ENCODE assay signal across 29 cellular contexts in the genomic region with DNA sequence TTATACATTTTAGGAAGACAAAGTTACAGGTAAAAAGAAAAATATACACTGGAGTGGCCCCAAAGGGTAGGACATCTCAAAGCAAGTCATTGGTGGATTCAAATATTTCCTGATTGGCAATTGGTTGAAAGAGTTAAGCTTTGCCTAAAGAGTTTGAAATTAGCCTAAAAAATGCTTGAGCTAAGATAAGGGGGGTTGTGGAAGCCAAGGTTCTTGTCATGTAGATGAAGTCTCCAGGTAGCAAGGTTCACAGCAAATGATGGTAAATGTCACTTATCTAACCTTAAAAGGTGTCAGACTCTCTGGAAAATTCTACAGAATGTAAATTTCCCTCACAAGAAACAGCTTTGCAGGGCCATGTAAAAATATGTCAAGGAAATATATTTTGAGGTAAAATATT.
"Had no signal": no experiment of that assay in that cellular context is flagged by ENCODE, and none has a peak within 500 bp of the region (broad histone marks: within the 10 kb centered on the region; RNA-seq: fewer than 3 reads in every experiment).

No MANE protein-coding gene starts in this region.

- H3K36me3 Mint-ChIP-seq: activated naive CD4-positive, alpha-beta T cell treated with anti-CD3 and anti-CD28 coated beads, Interleukin-2, amount 50 U/mL, for 24 hours; activated naive CD8-positive, alpha-beta T cell treated with anti-CD3 and anti-CD28 coated beads for 36 hours had no signal

- H3K9me3 Mint-ChIP-seq: activated CD8-positive, alpha-beta T cell treated with anti-CD3 and anti-CD28 coated beads for 36 hours; activated naive CD4-positive, alpha-beta T cell treated with anti-CD3 and anti-CD28 coated beads for 36 hours had no signal

- DNase-seq: activated CD4-positive, alpha-beta T cell treated with anti-CD3 and anti-CD28 coated beads for 48 hours; activated CD4-positive, alpha-beta T cell treated with anti-CD3 and anti-CD28 coated beads, Interleukin-2, amount 50 U/mL, for 1 hour; activated CD4-positive, alpha-beta T cell treated with anti-CD3 and anti-CD28 coated beads, Interleukin-2, amount 50 U/mL, for 48 hours; activated CD8-positive, alpha-beta memory T cell treated with anti-CD3 and anti-CD28 coated beads for 24 hours; activated CD8-positive, alpha-beta T cell treated with anti-CD3 and anti-CD28 coated beads for 36 hours; activated effector memory CD4-positive, alpha-beta T cell treated with anti-CD3 and anti-CD28 coated beads, Interleukin-2, amount 50 U/mL, for 16 hours; activated naive CD4-positive, alpha-beta T cell treated with anti-CD3 and anti-CD28 coated beads for 36 hours; activated naive CD8-positive, alpha-beta T cell treated with anti-CD3 and anti-CD28 coated beads for 36 hours; activated naive CD8-positive, alpha-beta T cell treated with anti-CD3 and anti-CD28 coated beads, Interleukin-2, amount 50 U/mL, for 24 hours; activated T-cell treated with anti-CD3 and anti-CD28 coated beads, Interleukin-2, amount 50 U/mL, for 48 hours; adrenal gland; amygdala; aorta; body of pancreas; caudate nucleus; cortex of kidney; dermis blood vessel endothelial cell; effector CD4-positive, alpha-beta T cell; effector memory CD8-positive, alpha-beta T cell; erythroblast; foreskin keratinocyte; gastrocnemius medialis; glutamatergic neuron; heart left ventricle; T-helper 2 cell had no signal

- H3K27ac ChIP-seq: adrenal gland, body of pancreas, esophagus muscularis mucosa, foreskin keratinocyte, gastrocnemius medialis, heart left ventricle had no signal

- H3K4me3 ChIP-seq: adrenal gland, body of pancreas, esophagus muscularis mucosa, gastrocnemius medialis, heart left ventricle had no signal

- H3K4me3 Mint-ChIP-seq: activated CD8-positive, alpha-beta T cell treated with anti-CD3 and anti-CD28 coated beads for 36 hours; activated naive CD4-positive, alpha-beta T cell treated with anti-CD3 and anti-CD28 coated beads for 36 hours; activated naive CD4-positive, alpha-beta T cell treated with anti-CD3 and anti-CD28 coated beads, Interleukin-2, amount 50 U/mL, for 24 hours; activated naive CD8-positive, alpha-beta T cell treated with anti-CD3 and anti-CD28 coated beads for 36 hours; activated naive CD8-positive, alpha-beta T cell treated with anti-CD3 and anti-CD28 coated beads, Interleukin-2, amount 50 U/mL, for 24 hours; activated T-helper 1 cell treated with anti-CD3 and anti-CD28 coated beads, Interleukin-12 subunit alpha, Interleukin-12 subunit beta, Interleukin-2, Interleukin-4 antibody, amounts not matched to agents 30 ng/mL and 10 ng/mL and 1 ng/mL, durations not matched to agents 14 hours and 24 hours and 36 hours; effector memory CD8-positive, alpha-beta T cell had no signal

- H3K4me1 Mint-ChIP-seq: activated naive CD4-positive, alpha-beta T cell treated with anti-CD3 and anti-CD28 coated beads, Interleukin-2, amount 50 U/mL, for 24 hours; activated naive CD8-positive, alpha-beta T cell treated with anti-CD3 and anti-CD28 coated beads for 36 hours; activated naive CD8-positive, alpha-beta T cell treated with anti-CD3 and anti-CD28 coated beads, Interleukin-2, amount 50 U/mL, for 24 hours had no signal

- H3K27ac Mint-ChIP-seq: activated CD8-positive, alpha-beta T cell treated with anti-CD3 and anti-CD28 coated beads for 36 hours; activated naive CD4-positive, alpha-beta T cell treated with anti-CD3 and anti-CD28 coated beads for 36 hours; activated naive CD4-positive, alpha-beta T cell treated with anti-CD3 and anti-CD28 coated beads, Interleukin-2, amount 50 U/mL, for 24 hours; activated naive CD8-positive, alpha-beta T cell treated with anti-CD3 and anti-CD28 coated beads for 36 hours; activated naive CD8-positive, alpha-beta T cell treated with anti-CD3 and anti-CD28 coated beads, Interleukin-2, amount 50 U/mL, for 24 hours; activated T-helper 1 cell treated with anti-CD3 and anti-CD28 coated beads, Interleukin-12 subunit alpha, Interleukin-12 subunit beta, Interleukin-2, Interleukin-4 antibody, amounts not matched to agents 30 ng/mL and 10 ng/mL and 1 ng/mL, durations not matched to agents 14 hours and 24 hours and 36 hours; activated T-helper 2 cell treated with anti-CD3 and anti-CD28 coated beads, Interferon-gamma antibody, Interleukin-2, Interleukin-4, amounts not matched to agents 10 μg/mL and 5 μg/mL and 100 μg/mL, durations not matched to agents 14 hours and 24 hours and 36 hours; effector memory CD8-positive, alpha-beta T cell had no signal

- H3K4me1 ChIP-seq: adrenal gland, body of pancreas, esophagus muscularis mucosa, foreskin keratinocyte, gastrocnemius medialis, heart left ventricle had no signal

- H3K36me3 ChIP-seq: adrenal gland, esophagus muscularis mucosa, gastrocnemius medialis, heart left ventricle had no signal

- H3K27me3 ChIP-seq: adrenal gland, body of pancreas, esophagus muscularis mucosa, foreskin keratinocyte, gastrocnemius medialis, heart left ventricle had no signal

- H3K27me3 Mint-ChIP-seq: activated CD8-positive, alpha-beta T cell treated with anti-CD3 and anti-CD28 coated beads for 36 hours; activated naive CD4-positive, alpha-beta T cell treated with anti-CD3 and anti-CD28 coated beads, Interleukin-2, amount 50 U/mL, for 24 hours; activated naive CD8-positive, alpha-beta T cell treated with anti-CD3 and anti-CD28 coated beads for 36 hours; activated naive CD8-positive, alpha-beta T cell treated with anti-CD3 and anti-CD28 coated beads, Interleukin-2, amount 50 U/mL, for 24 hours; effector memory CD8-positive, alpha-beta T cell had no signal

- ATAC-seq: activated CD8-positive, alpha-beta T cell treated with anti-CD3 and anti-CD28 coated beads for 36 hours; activated naive CD8-positive, alpha-beta T cell treated with anti-CD3 and anti-CD28 coated beads, Interleukin-2, amount 50 U/mL, for 24 hours; body of pancreas; effector memory CD8-positive, alpha-beta T cell; foreskin keratinocyte; gastrocnemius medialis; heart left ventricle had no signal
